Comparison of ENCODE assay signal across 8 cellular contexts in genomic region chr4:73593631-73594241, GRCh38. TPM values are rescaled to one million over a fixed set of nuclear protein-coding genes. Genes with fewer than 3 reads are reported as not detected.
DNase-seq lines count a peak whose midpoint lies in the region; ATAC-seq and TF ChIP-seq lines count a peak whose summit lies in the region.

No MANE protein-coding gene starts in this region.

- H3K9ac ChIP-seq in fibroblast of lung (ENCODE audit: insufficient read depth, low read length), result no peak overlapping the region

- ATAC-seq in activated CD4-positive, alpha-beta T cell treated with anti-CD3 and anti-CD28 coated beads for 36 hours, result no peak
- no peak for ATAC-seq in Panc1
- no peak for ATAC-seq in GM18498 (IDR thresholded peaks at IDR 0.05; ENCODE audit: unreplicated experiment)
- ATAC-seq in HG03135 (IDR thresholded peaks at IDR 0.05; ENCODE audit: unreplicated experiment), result no peak

- H3K4me1 ChIP-seq in Panc1 (ENCODE audit: control insufficient read depth, insufficient read depth, low read length) (no peaks in the 10 kb centered on the region), fibroblast of lung (ENCODE audit: control insufficient read depth, extremely low read depth, insufficient read depth, low read length) (peaks cover 10% of the 10 kb centered on the region), thyroid gland (no peaks in the 10 kb centered on the region)

- CTCF ChIA-PET in activated CD4-positive, alpha-beta T cell treated with anti-CD3 and anti-CD28 coated beads for 36 hours (lab: Charles Lee), result interaction anchor here (1.1 to 1.8 kb wide), 5 partner anchors 10 to 60 kb away, joined by 3 to 9 read pairs (median 4); partner anchors contain the start of gene RASSF6
- CTCF ChIA-PET in Panc1 (lab: Charles Lee), result no interaction called here

- in situ Hi-C loops in Panc1 (cut with HindIII; ENCODE audit: low pct_unique_long_range_greater_than_20kb, low sequenced_read_pairs), result no loop called here

- H3K27me3 Mint-ChIP-seq in activated CD4-positive, alpha-beta T cell treated with anti-CD3 and anti-CD28 coated beads for 36 hours, result no peaks in the 10 kb centered on the region

- BruUV-seq in Panc1 (replicated peaks; lab: Mats Ljungman, UMichigan), result no TSS peak

- no peaks in the 10 kb centered on the region for H3K27me3 ChIP-seq in Panc1 (ENCODE audit: control insufficient read depth, insufficient read depth, low read length)
- no peaks in the 10 kb centered on the region for H3K27me3 ChIP-seq in fibroblast of lung (ENCODE audit: control insufficient read depth, insufficient read depth, low read length)
- H3K27me3 ChIP-seq in thyroid gland, result no peaks in the 10 kb centered on the region

- TF ChIP-seq POLR2A in thyroid gland (IDR thresholded peaks at IDR 0.05), result no peak

- TF ChIP-seq CTCF in Panc1 (IDR thresholded peaks at IDR 0.05) (peak; percentile 64; the same call in 1 of the 2 replicates), fibroblast of lung (conservative IDR thresholded peaks at IDR 0.05 in 1 of 2, IDR thresholded peaks at IDR 0.05 in 1 of 2; ENCODE audit: low read depth in 1 of 2, low read length in 2 of 2) (peak; percentile 36 to 62), thyroid gland (IDR thresholded peaks at IDR 0.05) (peak in 4 of 6 experiments; percentile 9 to 65 (median 54))

- H3K4me3 ChIP-seq in Panc1 (ENCODE audit: low read depth in 2 of 2, low read length in 2 of 2) (no peak overlapping the region), fibroblast of lung (replicated peaks in 1 of 4; ENCODE audit: control extremely low read depth in 1 of 4, insufficient read depth in 1 of 4, low read depth in 3 of 4, low read length in 4 of 4) (no peak overlapping the region), thyroid gland (replicated peaks in 1 of 3) (no peak overlapping the region)

- H4K20me1 ChIP-seq in fibroblast of lung (ENCODE audit: control insufficient read depth, extremely low read depth, insufficient read depth, low read length), result no peaks in the 10 kb centered on the region

- H3K9me3 Mint-ChIP-seq in activated CD4-positive, alpha-beta T cell treated with anti-CD3 and anti-CD28 coated beads for 36 hours (ENCODE audit: low read depth), result no peaks in the 10 kb centered on the region

- WGBS in thyroid gland, 2 donors, result 85 to 87% methylated on average over 6 of the region's 6 CpGs

- H3K79me2 ChIP-seq in fibroblast of lung (ENCODE audit: control insufficient read depth, insufficient read depth, low read length), result no peaks in the 10 kb centered on the region

- peak; percentile 8 for DNase-seq in activated CD4-positive, alpha-beta T cell treated with anti-CD3 and anti-CD28 coated beads for 36 hours
- no peak for DNase-seq in activated CD4-positive, alpha-beta T cell treated with anti-CD3 and anti-CD28 coated beads for 48 hours
- DNase-seq in Panc1 (ENCODE audit: low read depth, low spot score), result no peak
- DNase-seq in fibroblast of lung (ENCODE audit: low read depth in 2 of 2), result peak in 1 of 2 donors; percentile 68
- DNase-seq in thyroid gland, result peak in 1 of 2 donors; percentile 6
- no peak for DNase-seq in stimulated activated CD4-positive, alpha-beta T cell treated with anti-CD3 and anti-CD28 coated beads, Interleukin-4, amount 100 ng/mL, for 1 hour

- POLR2A ChIA-PET in activated CD4-positive, alpha-beta T cell treated with anti-CD3 and anti-CD28 coated beads for 36 hours (lab: Charles Lee), result no interaction called here
- POLR2A ChIA-PET in Panc1 (lab: Charles Lee), result interaction anchor here (0.7 kb wide), 1 partner anchor 16 kb away, joined by 5 read pairs; no protein-coding TSS in a partner anchor

- intact Hi-C loops in activated CD4-positive, alpha-beta T cell treated with anti-CD3 and anti-CD28 coated beads for 36 hours (cut with DNase I, micrococcal nuclease), result loop anchor here (1.0 to 5.0 kb wide), 3 partner anchors 59 to 539 kb away; no protein-coding TSS in a partner anchor
- intact Hi-C loops in Panc1 (cut with micrococcal nuclease; ENCODE audit: unreplicated experiment) (loop anchor here (5.0 to 10.0 kb wide), 3 partner anchors 59 to 541 kb away; no protein-coding TSS in a partner anchor), thyroid gland (cut with DNase I) (loop anchor here (2.0 to 10.0 kb wide), 2 partner anchors 61 to 541 kb away; no protein-coding TSS in a partner anchor)

- H3K4me2 ChIP-seq in fibroblast of lung (ENCODE audit: extremely low read depth, insufficient read depth, low read length), result no peak overlapping the region

- H2AFZ ChIP-seq in fibroblast of lung (ENCODE audit: low read length), result no peak overlapping the region

- no peak overlapping the region for H3K27ac ChIP-seq in Panc1 (ENCODE audit: low read length)
- H3K27ac ChIP-seq in fibroblast of lung (ENCODE audit: insufficient read depth, low read length), result no peak overlapping the region
- H3K27ac ChIP-seq in thyroid gland, result no peak overlapping the region

- H3K9me3 ChIP-seq in Panc1 (ENCODE audit: control insufficient read depth, insufficient read depth, low read depth, low read length), result no peaks in the 10 kb centered on the region
- no peaks in the 10 kb centered on the region for H3K9me3 ChIP-seq in fibroblast of lung (ENCODE audit: control insufficient read depth, insufficient read depth, low read depth, low read length)
- H3K9me3 ChIP-seq in thyroid gland, result no peaks in the 10 kb centered on the region

- no peaks in the 10 kb centered on the region for H3K36me3 Mint-ChIP-seq in activated CD4-positive, alpha-beta T cell treated with anti-CD3 and anti-CD28 coated beads for 36 hours (ENCODE audit: low read depth)

- no peak overlapping the region for H3K4me3 Mint-ChIP-seq in activated CD4-positive, alpha-beta T cell treated with anti-CD3 and anti-CD28 coated beads for 36 hours

- no peaks in the 10 kb centered on the region for H3K36me3 ChIP-seq in Panc1 (ENCODE audit: control insufficient read depth, insufficient read depth, low read length)
- H3K36me3 ChIP-seq in fibroblast of lung (ENCODE audit: control insufficient read depth, insufficient read depth, low read length), result no peaks in the 10 kb centered on the region
- no peaks in the 10 kb centered on the region for H3K36me3 ChIP-seq in thyroid gland

- no peak overlapping the region for H3K27ac Mint-ChIP-seq in activated CD4-positive, alpha-beta T cell treated with anti-CD3 and anti-CD28 coated beads for 36 hours

- no peaks in the 10 kb centered on the region for H3K4me1 Mint-ChIP-seq in activated CD4-positive, alpha-beta T cell treated with anti-CD3 and anti-CD28 coated beads for 36 hours

RNA-seq across cellular contexts. Expression of gene RASSF6, which starts 26.5 kb away (rescaled TPM):
- total RNA-seq in activated CD4-positive, alpha-beta T cell treated with anti-CD3 and anti-CD28 coated beads for 36 hours, result under 1 TPM in 1 of 2 experiments, not detected in 1; 0.04 TPM
- total RNA-seq in Panc1 (2021; ENCODE audit: unreplicated experiment) (0.15 TPM), fibroblast of lung (under 0.01 TPM in 1 of 2 replicates, not detected in the other), thyroid gland (10 to 100 TPM in 1 of 4 donors, 1 to 10 TPM in 3; 2.5 to 13.1 (median 4.2) TPM)
- polyA plus RNA-seq in Panc1 (2012; ENCODE audit: insufficient read length), result 0.05 TPM
- polyA plus RNA-seq in fibroblast of lung, result 0.01 TPM in 1 of 2 replicates, not detected in the other
- polyA plus RNA-seq in fibroblast of lung (2012), result 0.03 TPM in 1 of 2 replicates, not detected in the other
- not detected in 2 replicates for polyA minus RNA-seq in fibroblast of lung (ENCODE audit: low replicate concordance)
